Comparison of ENCODE assay signal across 28 cellular contexts in the genomic region with DNA sequence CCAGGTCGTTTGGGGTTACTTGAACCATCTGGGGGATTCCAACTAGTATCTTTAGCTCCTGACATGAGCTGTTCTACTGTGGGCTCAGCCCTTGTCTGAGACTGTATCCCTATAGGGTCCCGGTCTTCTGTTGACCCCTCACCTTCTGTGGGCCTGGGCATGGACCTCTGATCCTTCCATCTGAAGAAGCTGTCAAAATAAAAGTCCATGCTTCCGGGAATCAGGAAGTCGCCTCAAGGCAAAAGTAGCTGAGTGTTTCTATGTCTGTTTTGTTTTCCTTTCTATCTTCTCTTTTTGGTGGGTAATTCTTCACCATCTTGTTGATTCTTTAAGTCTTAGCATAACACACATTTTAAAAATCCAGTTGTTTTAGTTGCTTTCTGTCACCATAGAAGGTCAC.
"Had no signal": no experiment of that assay in that cellular context is flagged by ENCODE, and none has a peak within 500 bp of the region (broad histone marks: within the 10 kb centered on the region; RNA-seq: fewer than 3 reads in every experiment).

No MANE protein-coding gene starts in this region.

- H3K27ac Mint-ChIP-seq: activated B cell treated with CpG ODN at 0.5 μM for 24 hours; activated CD4-positive, alpha-beta memory T cell treated with anti-CD3 and anti-CD28 coated beads, Interleukin-2, amount 10 ng/mL, durations not matched to agents 7 days and 5 days; activated CD4-positive, alpha-beta T cell treated with anti-CD3 and anti-CD28 coated beads, Interleukin-2, amount 10 ng/mL, durations not matched to agents 24 days and 14 days; activated naive CD8-positive, alpha-beta T cell had no signal

- H3K9ac ChIP-seq: SK-N-SH had no signal

- H3K36me3 ChIP-seq: brain microvascular endothelial cell, MG63, SJCRH30 had no signal

- H3K4me3 Mint-ChIP-seq: activated B cell treated with CpG ODN at 0.5 μM for 24 hours; activated CD4-positive, alpha-beta memory T cell treated with anti-CD3 and anti-CD28 coated beads, Interleukin-2, amount 10 ng/mL, durations not matched to agents 7 days and 5 days; activated CD4-positive, alpha-beta T cell treated with anti-CD3 and anti-CD28 coated beads, Interleukin-2, amount 10 ng/mL, durations not matched to agents 24 days and 14 days; activated naive CD8-positive, alpha-beta T cell had no signal

- H3K4me3 ChIP-seq: MG63, SJCRH30 had no signal

- H3K4me2 ChIP-seq: SK-N-SH had no signal

- H3K27ac ChIP-seq: brain microvascular endothelial cell, SJCRH30 had no signal

- ATAC-seq: Panc1 had no signal

- H3K27me3 Mint-ChIP-seq: activated B cell treated with CpG ODN at 0.5 μM for 24 hours; activated CD4-positive, alpha-beta memory T cell treated with anti-CD3 and anti-CD28 coated beads, Interleukin-2, amount 10 ng/mL, durations not matched to agents 7 days and 5 days; activated CD4-positive, alpha-beta T cell treated with anti-CD3 and anti-CD28 coated beads, Interleukin-2, amount 10 ng/mL, durations not matched to agents 24 days and 14 days; activated naive CD8-positive, alpha-beta T cell had no signal

- DNase-seq: activated B cell treated with CpG ODN at 0.5 μM for 24 hours; activated CD4-positive, alpha-beta memory T cell treated with anti-CD3 and anti-CD28 coated beads, Interleukin-2, amount 10 ng/mL, durations not matched to agents 7 days and 5 days; activated CD4-positive, alpha-beta T cell treated with anti-CD3 and anti-CD28 coated beads for 1 hour; activated CD4-positive, alpha-beta T cell treated with anti-CD3 and anti-CD28 coated beads, Interleukin-2, amount 10 ng/mL, durations not matched to agents 24 days and 14 days; activated CD8-positive, alpha-beta memory T cell treated with anti-CD3 and anti-CD28 coated beads, Interleukin-2, amount 50 U/mL, for 4 hours; activated effector memory CD4-positive, alpha-beta T cell treated with Interleukin-2 at 50 U/mL for 16 hours; activated naive CD4-positive, alpha-beta T cell; activated T-cell treated with anti-CD3 and anti-CD28 coated beads, Interleukin-2, amount 50 U/mL, for 1 hour; brain microvascular endothelial cell; MG63; NCI-H1105; NCI-H1436; NCI-H1694 treated with DMSO at 0.1 percent for 48 hours; NCI-H2029 treated with DMSO at 0.1 percent for 48 hours; NCI-H345; NCI-H510A; NCI-H526 treated with DMSO at 0.1 percent for 48 hours; NCI-H82; OCI-M1; Right ventricle myocardium superior; RPMI8226; SJCRH30; SK-N-SH; SW 1271; T-helper 2 cell; T1000 had no signal

- H3K4me1 ChIP-seq: SJCRH30 had no signal

- H3K9me3 ChIP-seq: MG63, SJCRH30, SK-N-SH had no signal

- H3K27me3 ChIP-seq: brain microvascular endothelial cell, MG63, SJCRH30 had no signal

- H3K9me3 Mint-ChIP-seq: activated B cell treated with CpG ODN at 0.5 μM for 24 hours; activated CD4-positive, alpha-beta memory T cell treated with anti-CD3 and anti-CD28 coated beads, Interleukin-2, amount 10 ng/mL, durations not matched to agents 7 days and 5 days; activated CD4-positive, alpha-beta T cell treated with anti-CD3 and anti-CD28 coated beads, Interleukin-2, amount 10 ng/mL, durations not matched to agents 24 days and 14 days had no signal
